Comparison of ENCODE assay signal across 1 cellular context in genomic region chr10:18601321-18601720, GRCh38.
TF ChIP-seq lines count a peak whose summit lies in the region.

No MANE protein-coding gene starts in this region.

TF ChIP-seq in IMR-90, 13 proteins besides CTCF, POLR2A, EP300 and RAD21 (continued from another document):
- TF ChIP-seq ELK1 (IDR thresholded peaks at IDR 0.05; ENCODE audit: borderline replicate concordance, low read depth, low read length): no peak
- TF ChIP-seq USF2 (IDR thresholded peaks at IDR 0.05; ENCODE audit: low read depth, low read length): no peak
- TF ChIP-seq MXI1 (IDR thresholded peaks at IDR 0.05; ENCODE audit: borderline replicate concordance, low read depth, low read length): no peak
- TF ChIP-seq RCOR1 (IDR thresholded peaks at IDR 0.05; ENCODE audit: insufficient replicate concordance, low read length): no peak
- TF ChIP-seq NFE2L2 (IDR thresholded peaks at IDR 0.05; ENCODE audit: low read depth, low read length): no peak
- no peak for TF ChIP-seq FOS (IDR thresholded peaks at IDR 0.05; ENCODE audit: low read depth, low read length)
- TF ChIP-seq BHLHE40 (IDR thresholded peaks at IDR 0.05; ENCODE audit: low read depth, low read length): no peak
- no peak for TF ChIP-seq RFX5 (IDR thresholded peaks at IDR 0.05; ENCODE audit: low read depth, low read length)
- no peak for TF ChIP-seq CHD1 (IDR thresholded peaks at IDR 0.05; ENCODE audit: low read depth, low read length)
